ENCODE assay signal across 13 cellular contexts in genomic region chr10:93422121-93422520, GRCh38.
DNase-seq lines count a peak whose midpoint lies in the region; ATAC-seq and TF ChIP-seq lines count a peak whose summit lies in the region.
"Had no signal": no experiment of that assay in that cellular context is flagged by ENCODE, and none has a peak within 500 bp of the region (broad histone marks: within the 10 kb centered on the region; RNA-seq: fewer than 3 reads in every experiment).

No MANE protein-coding gene starts in this region.

- intact Hi-C loops in A673 (cut with micrococcal nuclease; ENCODE audit: unreplicated experiment) (no loop called here), natural killer cell (cut with micrococcal nuclease) (no loop called here)

- POLR2A ChIA-PET in A673 (lab: Charles Lee; ENCODE audit: low non-redundant PET): no interaction called here
- POLR2A ChIA-PET in WTC11 (lab: Charles Lee): interaction anchor here (1.0 to 1.3 kb wide), 2 partner anchors 9 to 11 kb away, joined by 3 to 4 read pairs; no protein-coding TSS in a partner anchor

- peaks cover 33% of the 10 kb centered on the region for H3K4me1 Mint-ChIP-seq in WTC11
- peaks cover 53% of the 10 kb centered on the region for H3K4me1 Mint-ChIP-seq in osteocyte (ENCODE audit: unreplicated experiment)
- H3K4me1 Mint-ChIP-seq in natural killer cell: no peaks in the 10 kb centered on the region
- peaks cover 4% of the 10 kb centered on the region for H3K4me1 Mint-ChIP-seq in T-helper 17 cell

- H3K27me3 Mint-ChIP-seq in WTC11 (ENCODE audit: low read depth) (no peaks in the 10 kb centered on the region), osteocyte (ENCODE audit: unreplicated experiment) (no peaks in the 10 kb centered on the region), natural killer cell (ENCODE audit: low read depth in 2 of 2) (peaks cover 0 to 8% of the 10 kb centered on the region in 2 donors), T-helper 17 cell (peaks cover 8% of the 10 kb centered on the region)

- H3K36me3 Mint-ChIP-seq in WTC11 (no peaks in the 10 kb centered on the region), osteocyte (ENCODE audit: unreplicated experiment) (peaks cover 58% of the 10 kb centered on the region), natural killer cell (no peaks in the 10 kb centered on the region), T-helper 17 cell (ENCODE audit: low read depth) (peaks cover 4% of the 10 kb centered on the region)
- H3K36me3 Mint-ChIP-seq: activated naive CD4-positive, alpha-beta T cell treated with anti-CD3 and anti-CD28 coated beads, Interleukin-2, amount 10 ng/mL, durations not matched to agents 7 days and 5 days; naive thymus-derived CD8-positive, alpha-beta T cell had no signal

- BruUV-seq in A673 (replicated peaks; lab: Mats Ljungman, UMichigan): no TSS peak

- peak overlapping the region; percentile 36; the same call in 1 of the 2 replicates for H3K9ac ChIP-seq in iPS-20b (ENCODE audit: low read depth, low read length)

- ATAC-seq in WTC11 (no peak), natural killer cell (no peak), T-helper 17 cell (no peak)
- ATAC-seq: naive thymus-derived CD8-positive, alpha-beta T cell had no signal

- no peaks in the 10 kb centered on the region for H3K27me3 ChIP-seq in A673 (replicated peaks; ENCODE audit: insufficient read depth, low read depth, low read length, poor library complexity)
- H3K27me3 ChIP-seq in iPS-20b (ENCODE audit: insufficient read depth, low read length): no peaks in the 10 kb centered on the region
- H3K27me3 ChIP-seq: spleen had no signal

- CTCF ChIA-PET in A673 (lab: Charles Lee): no interaction called here
- CTCF ChIA-PET in WTC11 (lab: Charles Lee): interaction anchor here (1.0 to 4.7 kb wide), 3 partner anchors 23 to 60 kb away, joined by 4 to 25 read pairs (median 4); partner anchors contain the start of gene MYOF

- H3K36me3 ChIP-seq in A673 (ENCODE audit: insufficient read depth, low read length, poor library complexity, severe bottlenecking) (no peaks in the 10 kb centered on the region), iPS-20b (ENCODE audit: insufficient read depth, low read depth, low read length) (no peaks in the 10 kb centered on the region)

- peak; percentile 52 for DNase-seq in A673 (ENCODE audit: low spot score)
- no peak for DNase-seq in WTC11 (ENCODE audit: low spot score)
- DNase-seq in osteocyte (ENCODE audit: extremely low spot score, unreplicated experiment): no peak
- DNase-seq in stimulated activated CD8-positive, alpha-beta memory T cell treated with anti-CD3 and anti-CD28 coated beads, Interleukin-4, amount 100 ng/mL, for 48 hours: no peak
- no peak for DNase-seq in natural killer cell
- DNase-seq in T-helper 17 cell: no peak
- no peak for DNase-seq in NCI-H1092 treated with DMSO at 0.1 percent for 48 hours (lab: John Stamatoyannopoulos, UW)
- DNase-seq: activated naive CD4-positive, alpha-beta T cell treated with anti-CD3 and anti-CD28 coated beads, Interleukin-2, amount 10 ng/mL, durations not matched to agents 7 days and 5 days; Calu3; naive thymus-derived CD8-positive, alpha-beta T cell; spleen had no signal

- H3K27ac ChIP-seq in A673 (ENCODE audit: low read depth, low read length, poor library complexity, severe bottlenecking) (no peak overlapping the region), iPS-20b (ENCODE audit: low read length) (no peak overlapping the region)
- H3K27ac ChIP-seq: SK-N-MC had no signal

- H3K4me1 ChIP-seq in A673 (ENCODE audit: insufficient read depth, low read length, poor library complexity, severe bottlenecking) (no peaks in the 10 kb centered on the region), iPS-20b (ENCODE audit: insufficient read depth, low read length) (peaks cover 15% of the 10 kb centered on the region)

- H3K4me3 ChIP-seq in A673 (ENCODE audit: low read depth, low read length, poor library complexity, severe bottlenecking): no peak overlapping the region
- no peak overlapping the region for H3K4me3 ChIP-seq in iPS-20b (ENCODE audit: low read length)
- H3K4me3 ChIP-seq: SK-N-MC, spleen had no signal

- H3K27ac Mint-ChIP-seq in WTC11 (peak overlapping the region; percentile 34; the same call in 1 of the 2 replicates), osteocyte (ENCODE audit: unreplicated experiment) (peak overlapping the region; percentile 97), natural killer cell (no peak overlapping the region), T-helper 17 cell (no peak overlapping the region)
- H3K27ac Mint-ChIP-seq: activated naive CD4-positive, alpha-beta T cell treated with anti-CD3 and anti-CD28 coated beads, Interleukin-2, amount 10 ng/mL, durations not matched to agents 7 days and 5 days had no signal

- no peak for TF ChIP-seq CTCF in A673 (conservative IDR thresholded peaks at IDR 0.05; ENCODE audit: low read depth, low read length)
- no peak for TF ChIP-seq CTCF in WTC11 (IDR thresholded peaks at IDR 0.05)
- no peak for TF ChIP-seq CTCF in osteocyte (IDR thresholded peaks at IDR 0.05)
- TF ChIP-seq CTCF in natural killer cell (IDR thresholded peaks at IDR 0.05): no peak

- H3K9me3 Mint-ChIP-seq in WTC11 (no peaks in the 10 kb centered on the region), osteocyte (ENCODE audit: unreplicated experiment) (no peaks in the 10 kb centered on the region), natural killer cell (no peaks in the 10 kb centered on the region)
- H3K9me3 Mint-ChIP-seq: activated naive CD4-positive, alpha-beta T cell treated with anti-CD3 and anti-CD28 coated beads, Interleukin-2, amount 10 ng/mL, durations not matched to agents 7 days and 5 days; naive thymus-derived CD8-positive, alpha-beta T cell had no signal

- H3K4me3 Mint-ChIP-seq in WTC11 (no peak overlapping the region), osteocyte (ENCODE audit: unreplicated experiment) (no peak overlapping the region), natural killer cell (no peak overlapping the region), T-helper 17 cell (no peak overlapping the region)
- H3K4me3 Mint-ChIP-seq: activated naive CD4-positive, alpha-beta T cell treated with anti-CD3 and anti-CD28 coated beads, Interleukin-2, amount 10 ng/mL, durations not matched to agents 7 days and 5 days had no signal

- H3K9me3 ChIP-seq in A673 (ENCODE audit: low read depth, low read length, poor library complexity, severe bottlenecking) (no peaks in the 10 kb centered on the region), iPS-20b (ENCODE audit: insufficient read depth, low read depth, low read length) (no peaks in the 10 kb centered on the region), T-helper 17 cell (ENCODE audit: control insufficient read depth, low read length, poor library complexity, severe bottlenecking) (no peaks in the 10 kb centered on the region)
- H3K9me3 ChIP-seq: spleen had no signal

TF ChIP-seq in WTC11, 78 proteins besides CTCF, POLR2A, EP300 and RAD21:
- TF ChIP-seq ZNF532 (CRISPR knock-in tag; IDR thresholded peaks at IDR 0.05; ENCODE audit: borderline replicate concordance): no peak
- TF ChIP-seq ZNF423 (CRISPR knock-in tag; IDR thresholded peaks at IDR 0.05): peak; percentile 82

Comparison
In these comparisons a context has a peak if more than half of its experiments do, and no peak if none do; other contexts are left out.
1. H3K27ac Mint-ChIP-seq: peak in WTC11 (single experiment) and osteocyte (single experiment); none in natural killer cell (0 of 2) and T-helper 17 cell (single experiment).